Comparison of ENCODE assay signal across 20 cellular contexts in genomic region chr12:124753993-124754392, GRCh38.
DNase-seq lines count a peak whose midpoint lies in the region; ATAC-seq, FAIRE-seq and TF ChIP-seq lines count a peak whose summit lies in the region.
"Had no signal": no experiment of that assay in that cellular context is flagged by ENCODE, and none has a peak within 500 bp of the region (broad histone marks: within the 10 kb centered on the region; RNA-seq: fewer than 3 reads in every experiment).

No MANE protein-coding gene starts in this region.

- peaks cover 2 to 5% (median 2%) of the 10 kb centered on the region in 3 donors for H3K27me3 Mint-ChIP-seq in CD14-positive monocyte (ENCODE audit: low read depth in 3 of 3)

- no peaks in the 10 kb centered on the region for H3K27me3 ChIP-seq in left lung
- H3K27me3 ChIP-seq: SJCRH30 had no signal

- H3K27ac Mint-ChIP-seq in CD14-positive monocyte: peak overlapping the region; percentile 68 to 98 (median 93)
- H3K27ac Mint-ChIP-seq: activated B cell treated with CpG ODN at 0.5 μM for 24 hours; activated naive CD8-positive, alpha-beta T cell treated with anti-CD3 and anti-CD28 coated beads, Interleukin-2, amount 10 ng/mL, durations not matched to agents 7 days and 5 days; immature natural killer cell; memory B cell; natural killer cell treated with Interleukin-12 subunit alpha and Interleukin-12 subunit beta and Interleukin-15 and Interleukin-18, amount 100 ng/mL, for 72 hours; stimulated activated memory B cell treated with anti-CD40 and anti-IgM and Interleukin-4, amounts not matched to agents 10 μg/mL and 1 μg/mL and 100 μg/mL, for 72 hours; T-helper 17 cell had no signal

- no peak overlapping the region for H3K4me3 Mint-ChIP-seq in CD14-positive monocyte
- H3K4me3 Mint-ChIP-seq: activated B cell treated with CpG ODN at 0.5 μM for 24 hours; activated naive CD8-positive, alpha-beta T cell treated with anti-CD3 and anti-CD28 coated beads, Interleukin-2, amount 10 ng/mL, durations not matched to agents 7 days and 5 days; memory B cell; natural killer cell treated with Interleukin-12 subunit alpha and Interleukin-12 subunit beta and Interleukin-15 and Interleukin-18, amount 100 ng/mL, for 72 hours; stimulated activated memory B cell treated with anti-CD40 and anti-IgM and Interleukin-4, amounts not matched to agents 10 μg/mL and 1 μg/mL and 100 μg/mL, for 72 hours; T-helper 17 cell had no signal

- WGBS in lower leg skin, 2 donors: 94 to 96% methylated on average over 4 of the region's 4 CpGs

- H3K27ac ChIP-seq in RWPE1 (peak overlapping the region; percentile 82; the same call in 1 of the 2 replicates), left lung (peak overlapping the region; percentile 51 to 88), skin epidermis (peak overlapping the region in 12 of 21 experiments; percentile 8 to 85 (median 62)), kidney (ENCODE audit: low read depth in 2 of 2, low read length in 2 of 2) (no peak overlapping the region)

- POLR2A ChIA-PET in RWPE1 (lab: Yijun Ruan, JAX; ENCODE audit: low non-redundant PET): no interaction called here

- FAIRE-seq in kidney (lab: Jason Lieb, UNC): no peak
- FAIRE-seq: bronchial epithelial cell, H54 had no signal

- DNase-seq in CD14-positive monocyte (ENCODE audit: low spot score) (no peak), RWPE1 (ENCODE audit: low spot score) (no peak), left lung (no peak), lower leg skin (ENCODE audit: low spot score in 2 of 2) (no peak), kidney (no peak), HPDE6-E6E7 (ENCODE audit: extremely low spot score) (no peak)
- DNase-seq: activated B cell treated with CpG ODN at 0.5 μM for 24 hours; activated naive CD8-positive, alpha-beta T cell treated with anti-CD3 and anti-CD28 coated beads, Interleukin-2, amount 10 ng/mL, durations not matched to agents 7 days and 5 days; immature natural killer cell; NCI-H69; SJCRH30; stimulated activated CD4-positive, alpha-beta T cell treated with anti-CD3 and anti-CD28 coated beads, Interleukin-15, amount 100 ng/mL, for 24 hours; T-helper 17 cell had no signal

- H3K4me3 ChIP-seq in left lung (no peak overlapping the region), skin epidermis (no peak overlapping the region), lower leg skin (ENCODE audit: low read depth, poor library complexity, severe bottlenecking) (no peak overlapping the region), kidney (ENCODE audit: low read length in 2 of 2) (no peak overlapping the region)
- H3K4me3 ChIP-seq: SJCRH30 had no signal

- TF ChIP-seq POLR2A in lower leg skin (IDR thresholded peaks at IDR 0.05): no peak

- H3K4me1 Mint-ChIP-seq in CD14-positive monocyte: peaks cover 92% of the 10 kb centered on the region
- H3K4me1 Mint-ChIP-seq: memory B cell had no signal

- H3K4me1 ChIP-seq in left lung (peaks cover 17 to 72% of the 10 kb centered on the region in 2 donors), kidney (ENCODE audit: control insufficient read depth in 1 of 2, insufficient read depth in 1 of 2, low read depth in 1 of 2, low read length in 2 of 2) (peaks cover 22 to 32% of the 10 kb centered on the region in 2 donors)

- intact Hi-C loops in CD14-positive monocyte (cut with micrococcal nuclease) (no loop called here), left lung (cut with DNase I) (no loop called here), lower leg skin (cut with DNase I; ENCODE audit: low total_unique reads) (no loop called here), kidney (cut with DNase I) (no loop called here)

- CTCF ChIA-PET in RWPE1 (lab: Yijun Ruan, JAX): no interaction called here

- no peak for TF ChIP-seq CTCF in CD14-positive monocyte (IDR thresholded peaks at IDR 0.05)
- TF ChIP-seq CTCF in RWPE1 (conservative IDR thresholded peaks at IDR 0.05; ENCODE audit: low read depth): no peak
- no peak for TF ChIP-seq CTCF in left lung (IDR thresholded peaks at IDR 0.05)
- TF ChIP-seq CTCF in lower leg skin (IDR thresholded peaks at IDR 0.05): no peak
- TF ChIP-seq CTCF in kidney (IDR thresholded peaks at IDR 0.05; ENCODE audit: borderline replicate concordance, extremely low read depth, insufficient read depth): no peak

- H3K9me3 Mint-ChIP-seq in CD14-positive monocyte: peaks cover 6 to 16% (median 10%) of the 10 kb centered on the region in 7 donors
- H3K9me3 Mint-ChIP-seq: activated B cell treated with CpG ODN at 0.5 μM for 24 hours; natural killer cell treated with Interleukin-12 subunit alpha and Interleukin-12 subunit beta and Interleukin-15 and Interleukin-18, amount 100 ng/mL, for 72 hours had no signal

- no peaks in the 10 kb centered on the region for H3K36me3 ChIP-seq in left lung
- no peaks in the 10 kb centered on the region for H3K36me3 ChIP-seq in kidney (ENCODE audit: control insufficient read depth in 1 of 2, insufficient read depth in 2 of 2, low read length in 2 of 2)
- H3K36me3 ChIP-seq: SJCRH30 had no signal

- H3K9me3 ChIP-seq in left lung: peaks cover 0 to 9% of the 10 kb centered on the region in 2 donors
- no peaks in the 10 kb centered on the region for H3K9me3 ChIP-seq in kidney (ENCODE audit: control insufficient read depth in 1 of 2, low read length in 2 of 2)
- H3K9me3 ChIP-seq: SJCRH30 had no signal

- H3K36me3 Mint-ChIP-seq in CD14-positive monocyte: peaks cover 7 to 18% of the 10 kb centered on the region in 2 donors

- no peak overlapping the region for H3K9ac ChIP-seq in kidney (ENCODE audit: low read length in 2 of 2)

- ATAC-seq in left lung (no peak), HG03571 (IDR thresholded peaks at IDR 0.05; ENCODE audit: unreplicated experiment) (no peak)
- ATAC-seq: natural killer cell treated with Interleukin-12 subunit alpha and Interleukin-12 subunit beta and Interleukin-15 and Interleukin-18, amount 100 ng/mL, for 72 hours; stimulated activated memory B cell treated with anti-CD40 and anti-IgM and Interleukin-4, amounts not matched to agents 10 μg/mL and 1 μg/mL and 100 μg/mL, for 72 hours; T-helper 17 cell had no signal

Comparison
In these comparisons a context has a peak if more than half of its experiments do, and no peak if none do; other contexts are left out.
1. H3K27ac ChIP-seq: peak in RWPE1 (single experiment), left lung (2 of 2) and skin epidermis (12 of 21); none in kidney (0 of 2).